8 cellular contexts compared by ENCODE assay signal in genomic region chr9:131738838-131739191, GRCh38. TPM values are rescaled to one million over a fixed set of nuclear protein-coding genes. Genes with fewer than 3 reads are reported as not detected.
A peak's percentile ranks its signal among the peaks of the same experiment; 100 is the strongest.
DNase-seq lines count a peak whose midpoint lies in the region; ATAC-seq and TF ChIP-seq lines count a peak whose summit lies in the region.

No MANE protein-coding gene starts in this region.

- TF ChIP-seq CTCF in foreskin keratinocyte (conservative IDR thresholded peaks at IDR 0.05), result no peak
- TF ChIP-seq CTCF in GM10266 (IDR thresholded peaks at IDR 0.05; ENCODE audit: control insufficient read depth, insufficient read depth, low read depth, missing control alignments), result no peak

- peak overlapping the region; percentile 79 for H3K9ac ChIP-seq in skeletal muscle satellite cell (ENCODE audit: low read depth, low read length)

- peak; percentile 50 for ATAC-seq in foreskin keratinocyte

- H3K27me3 ChIP-seq in foreskin keratinocyte, result no peaks in the 10 kb centered on the region
- no peaks in the 10 kb centered on the region for H3K27me3 ChIP-seq in skeletal muscle satellite cell (ENCODE audit: control insufficient read depth, insufficient read depth, low read length)

- H3K4me3 Mint-ChIP-seq in activated CD4-positive, alpha-beta T cell treated with anti-CD3 and anti-CD28 coated beads, Interleukin-2, amount 10 ng/mL, durations not matched to agents 7 days and 5 days, result peak overlapping the region; percentile 84
- H3K4me3 Mint-ChIP-seq in T-helper 1 cell treated with Interleukin-12 subunit alpha and Interleukin-12 subunit beta and Interleukin-4 antibody, amounts not matched to agents 30 μg/mL and 1 μg/mL, for 36 hours, result peak overlapping the region; percentile 97

- peaks cover 61% of the 10 kb centered on the region for H3K4me1 Mint-ChIP-seq in activated CD4-positive, alpha-beta T cell treated with anti-CD3 and anti-CD28 coated beads, Interleukin-2, amount 10 ng/mL, durations not matched to agents 7 days and 5 days
- H3K4me1 Mint-ChIP-seq in T-helper 1 cell treated with Interleukin-12 subunit alpha and Interleukin-12 subunit beta and Interleukin-4 antibody, amounts not matched to agents 30 μg/mL and 1 μg/mL, for 36 hours (ENCODE audit: low read depth), result peaks cover 58% of the 10 kb centered on the region

- H3K9me3 Mint-ChIP-seq in activated CD4-positive, alpha-beta T cell treated with anti-CD3 and anti-CD28 coated beads, Interleukin-2, amount 10 ng/mL, durations not matched to agents 7 days and 5 days, result no peaks in the 10 kb centered on the region
- no peaks in the 10 kb centered on the region for H3K9me3 Mint-ChIP-seq in T-helper 1 cell treated with Interleukin-12 subunit alpha and Interleukin-12 subunit beta and Interleukin-4 antibody, amounts not matched to agents 30 μg/mL and 1 μg/mL, for 36 hours

- peak overlapping the region; percentile 85 for H3K27ac Mint-ChIP-seq in activated CD4-positive, alpha-beta T cell treated with anti-CD3 and anti-CD28 coated beads, Interleukin-2, amount 10 ng/mL, durations not matched to agents 7 days and 5 days
- peak overlapping the region; percentile 92 for H3K27ac Mint-ChIP-seq in T-helper 1 cell treated with Interleukin-12 subunit alpha and Interleukin-12 subunit beta and Interleukin-4 antibody, amounts not matched to agents 30 μg/mL and 1 μg/mL, for 36 hours

- CTCF ChIA-PET in activated CD4-positive, alpha-beta T cell treated with anti-CD3 and anti-CD28 coated beads, Interleukin-2, amount 10 ng/mL, durations not matched to agents 7 days and 5 days (lab: Charles Lee), result interaction anchor here (0.6 to 7.2 kb wide), 22 partner anchors 8 to 596 kb away, joined by 3 to 62 read pairs (median 4); no protein-coding TSS in a partner anchor

- H3K36me3 Mint-ChIP-seq in activated CD4-positive, alpha-beta T cell treated with anti-CD3 and anti-CD28 coated beads, Interleukin-2, amount 10 ng/mL, durations not matched to agents 7 days and 5 days (ENCODE audit: low read depth), result peaks cover 36% of the 10 kb centered on the region
- peaks cover 29% of the 10 kb centered on the region for H3K36me3 Mint-ChIP-seq in T-helper 1 cell treated with Interleukin-12 subunit alpha and Interleukin-12 subunit beta and Interleukin-4 antibody, amounts not matched to agents 30 μg/mL and 1 μg/mL, for 36 hours (ENCODE audit: low read depth)

- peak overlapping the region; percentile 71 for H3K4me3 ChIP-seq in skeletal muscle satellite cell (ENCODE audit: low read length)

- no peaks in the 10 kb centered on the region for H3K27me3 Mint-ChIP-seq in activated CD4-positive, alpha-beta T cell treated with anti-CD3 and anti-CD28 coated beads, Interleukin-2, amount 10 ng/mL, durations not matched to agents 7 days and 5 days
- no peaks in the 10 kb centered on the region for H3K27me3 Mint-ChIP-seq in T-helper 1 cell treated with Interleukin-12 subunit alpha and Interleukin-12 subunit beta and Interleukin-4 antibody, amounts not matched to agents 30 μg/mL and 1 μg/mL, for 36 hours (ENCODE audit: low read depth)

- peak; percentile 40 for DNase-seq in activated CD4-positive, alpha-beta T cell treated with anti-CD3 and anti-CD28 coated beads, Interleukin-2, amount 10 ng/mL, durations not matched to agents 7 days and 5 days
- no peak for DNase-seq in activated CD4-positive, alpha-beta T cell treated with anti-CD3 and anti-CD28 coated beads, Interleukin-2, amount 50 U/mL, for 4 hours
- DNase-seq in foreskin keratinocyte (peak in 1 of 2 donors; percentile 32), NCI-H2029 treated with DMSO at 0.1 percent for 48 hours (lab: John Stamatoyannopoulos, UW) (no peak), Ammon's horn (ENCODE audit: low spot score) (no peak), GM10266 (ENCODE audit: extremely low spot score) (no peak)

- H3K4me2 ChIP-seq in skeletal muscle satellite cell (ENCODE audit: low read length), result peak overlapping the region; percentile 86

- H3K4me1 ChIP-seq in foreskin keratinocyte (peaks cover 15% of the 10 kb centered on the region), skeletal muscle satellite cell (ENCODE audit: control insufficient read depth, insufficient read depth, low read length) (peaks cover 38% of the 10 kb centered on the region)

- peak overlapping the region; percentile 77 for H3K27ac ChIP-seq in foreskin keratinocyte

- peaks cover 2% of the 10 kb centered on the region for H3K36me3 ChIP-seq in skeletal muscle satellite cell (ENCODE audit: insufficient read depth, low read length)

- POLR2A ChIA-PET in activated CD4-positive, alpha-beta T cell treated with anti-CD3 and anti-CD28 coated beads, Interleukin-2, amount 10 ng/mL, durations not matched to agents 7 days and 5 days (lab: Charles Lee), result interaction anchor here (0.6 to 1.2 kb wide), 2 partner anchors 61 to 63 kb away, joined by 3 to 14 read pairs; no protein-coding TSS in a partner anchor

- no peaks in the 10 kb centered on the region for H3K9me3 ChIP-seq in skeletal muscle satellite cell (replicated peaks; ENCODE audit: low read length)

RNA-seq across cellular contexts. Expression of gene RAPGEF1, which starts 1.1 kb away (rescaled TPM):
- total RNA-seq in activated CD4-positive, alpha-beta T cell treated with anti-CD3 and anti-CD28 coated beads, Interleukin-2, amount 10 ng/mL, durations not matched to agents 7 days and 5 days, result 100 to 1,000 TPM; 128 to 129 TPM
- 31.1 and 34.8 TPM in 2 replicates for total RNA-seq in foreskin keratinocyte
- 10.7 and 12.9 TPM in 2 replicates for polyA plus RNA-seq in foreskin keratinocyte
- total RNA-seq in skeletal muscle satellite cell (2012; rRNA removed), result 13.7 and 24.7 TPM in 2 replicates
